ENCODE assay signal across 22 cellular contexts in the genomic region with DNA sequence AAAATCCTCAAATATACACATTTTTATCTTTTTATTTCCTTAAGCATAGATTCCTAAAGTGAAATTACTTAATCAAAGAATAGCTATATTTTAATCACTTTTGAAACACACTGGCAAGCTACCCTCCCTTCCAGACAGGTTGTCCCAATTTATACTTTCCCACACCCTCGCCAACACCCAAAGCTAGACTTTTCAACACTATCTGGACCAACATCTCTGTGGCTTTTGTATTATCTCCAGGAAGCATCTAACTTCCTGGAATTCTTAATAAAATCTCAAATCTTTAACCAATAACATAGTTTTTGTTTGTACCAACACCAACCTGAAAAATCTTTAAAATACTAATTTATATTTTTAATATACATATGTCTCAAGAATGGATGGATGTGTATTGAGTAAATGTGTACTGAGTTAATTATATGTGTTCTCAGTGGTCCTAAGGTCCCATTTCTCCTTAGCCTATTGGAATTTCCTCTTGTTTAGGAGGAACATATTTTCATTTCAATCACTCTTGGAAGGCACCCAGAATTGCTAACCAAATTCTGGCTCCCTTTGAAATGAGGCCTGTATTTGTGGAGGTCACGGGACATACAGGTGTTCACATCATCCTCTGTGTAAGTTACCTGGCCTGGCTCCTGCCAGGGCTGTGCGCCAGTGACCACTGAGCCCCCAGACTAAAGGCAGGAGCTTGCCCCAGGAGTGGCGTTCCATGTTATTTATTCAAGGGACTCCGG.
"Had no signal": no experiment of that assay in that cellular context is flagged by ENCODE, and none has a peak within 500 bp of the region (broad histone marks: within the 10 kb centered on the region; RNA-seq: fewer than 3 reads in every experiment).

No MANE protein-coding gene starts in this region.

- H3K4me2 ChIP-seq: hepatocyte had no signal

- ATAC-seq: T-helper 17 cell, upper lobe of right lung had no signal

- H3K4me1 ChIP-seq: testis, upper lobe of right lung had no signal

- H3K27ac Mint-ChIP-seq: activated naive CD8-positive, alpha-beta T cell treated with anti-CD3 and anti-CD28 coated beads for 36 hours; immature natural killer cell; nephron progenitor cell; T-helper 17 cell had no signal

- H3K27me3 ChIP-seq: hepatocyte, testis, upper lobe of right lung had no signal

- H3K4me1 Mint-ChIP-seq: immature natural killer cell had no signal

- H3K27ac ChIP-seq: coronary artery, hepatocyte, testis, upper lobe of right lung had no signal

- H3K4me3 Mint-ChIP-seq: activated naive CD8-positive, alpha-beta T cell treated with anti-CD3 and anti-CD28 coated beads for 36 hours; immature natural killer cell; nephron progenitor cell; T-helper 17 cell had no signal

- H3K4me3 ChIP-seq: coronary artery, hepatocyte, mucosa of descending colon, testis, upper lobe of right lung had no signal

- H2AFZ ChIP-seq: hepatocyte had no signal

- H3K36me3 ChIP-seq: upper lobe of right lung had no signal

- DNase-seq: activated CD4-positive, alpha-beta T cell treated with anti-CD3 and anti-CD28 coated beads for 4 hours; activated CD4-positive, alpha-beta T cell treated with anti-CD3 and anti-CD28 coated beads, Interleukin-2, amount 50 U/mL, for 48 hours; activated CD4-positive, CD25-positive, alpha-beta regulatory T cell; activated naive CD4-positive, alpha-beta T cell treated with Interleukin-2 at 50 U/mL for 16 hours; activated naive CD8-positive, alpha-beta T cell treated with anti-CD3 and anti-CD28 coated beads for 36 hours; activated T-cell treated with anti-CD3 and anti-CD28 coated beads, Interleukin-2, amount 50 U/mL, for 48 hours; erythroblast; foreskin fibroblast; immature natural killer cell; mesendoderm; mucosa of descending colon; nephron progenitor cell; nucleus accumbens; posterior cingulate gyrus; stimulated activated CD4-positive, alpha-beta T cell treated with anti-CD3 and anti-CD28 coated beads, Interleukin-4, amount 100 ng/mL, for 1 hour; stimulated activated naive CD4-positive, alpha-beta T cell; SW 1271; T-helper 17 cell; testis; upper lobe of right lung had no signal

- H3K9me3 ChIP-seq: mucosa of descending colon, testis, upper lobe of right lung had no signal

- H3K36me3 Mint-ChIP-seq: activated naive CD8-positive, alpha-beta T cell treated with anti-CD3 and anti-CD28 coated beads for 36 hours had no signal

- H3K27me3 Mint-ChIP-seq: activated naive CD8-positive, alpha-beta T cell treated with anti-CD3 and anti-CD28 coated beads for 36 hours had no signal

- H3K79me2 ChIP-seq: hepatocyte had no signal
